9 cellular contexts compared by ENCODE assay signal in genomic region chr9:89999176-89999533, GRCh38.
DNase-seq lines count a peak whose midpoint lies in the region; ATAC-seq and TF ChIP-seq lines count a peak whose summit lies in the region.
"Had no signal": no experiment of that assay in that cellular context is flagged by ENCODE, and none has a peak within 500 bp of the region (broad histone marks: within the 10 kb centered on the region; RNA-seq: fewer than 3 reads in every experiment).

No MANE protein-coding gene starts in this region.

- CTCF ChIA-PET in activated CD4-positive, alpha-beta T cell treated with anti-CD3 and anti-CD28 coated beads, Interleukin-2, amount 10 ng/mL, durations not matched to agents 7 days and 5 days (lab: Charles Lee), result interaction anchor here (0.7 to 2.5 kb wide), 9 partner anchors 12 to 401 kb away, joined by 3 to 11 read pairs (median 3); no protein-coding TSS in a partner anchor

- ATAC-seq in activated naive CD8-positive, alpha-beta T cell treated with anti-CD3 and anti-CD28 coated beads, Interleukin-2, amount 50 U/mL, for 24 hours, result no peak
- ATAC-seq in lower lobe of right lung, result peak; percentile 83 to 88

- no peak for TF ChIP-seq POLR2A in tibial nerve (IDR thresholded peaks at IDR 0.05)

- H3K36me3 ChIP-seq in lower lobe of right lung (no peaks in the 10 kb centered on the region), tibial nerve (no peaks in the 10 kb centered on the region)

- H3K27ac Mint-ChIP-seq in activated CD4-positive, alpha-beta T cell treated with anti-CD3 and anti-CD28 coated beads, Interleukin-2, amount 10 ng/mL, durations not matched to agents 7 days and 5 days, result peak overlapping the region; percentile 94
- peak overlapping the region; percentile 54 for H3K27ac Mint-ChIP-seq in activated naive CD8-positive, alpha-beta T cell treated with anti-CD3 and anti-CD28 coated beads, Interleukin-2, amount 50 U/mL, for 24 hours

- H3K27ac ChIP-seq in lower lobe of right lung, result peak overlapping the region; percentile 82
- peak overlapping the region; percentile 33 to 75 (median 68) for H3K27ac ChIP-seq in tibial nerve

- H3K4me1 Mint-ChIP-seq in activated CD4-positive, alpha-beta T cell treated with anti-CD3 and anti-CD28 coated beads, Interleukin-2, amount 10 ng/mL, durations not matched to agents 7 days and 5 days, result peaks cover 44% of the 10 kb centered on the region
- peaks cover 38% of the 10 kb centered on the region for H3K4me1 Mint-ChIP-seq in activated naive CD8-positive, alpha-beta T cell treated with anti-CD3 and anti-CD28 coated beads, Interleukin-2, amount 50 U/mL, for 24 hours

- no peaks in the 10 kb centered on the region for H3K9me3 ChIP-seq in lower lobe of right lung
- peaks cover 0 to 6% (median 0%) of the 10 kb centered on the region in 4 donors for H3K9me3 ChIP-seq in tibial nerve

- TF ChIP-seq EP300 in tibial nerve (IDR thresholded peaks at IDR 0.05), result no peak

- H3K27me3 ChIP-seq in lower lobe of right lung (ENCODE audit: low read depth), result no peaks in the 10 kb centered on the region
- no peaks in the 10 kb centered on the region for H3K27me3 ChIP-seq in tibial nerve

- no peaks in the 10 kb centered on the region for H3K27me3 Mint-ChIP-seq in activated CD4-positive, alpha-beta T cell treated with anti-CD3 and anti-CD28 coated beads, Interleukin-2, amount 10 ng/mL, durations not matched to agents 7 days and 5 days
- peaks cover 4% of the 10 kb centered on the region for H3K27me3 Mint-ChIP-seq in activated naive CD8-positive, alpha-beta T cell treated with anti-CD3 and anti-CD28 coated beads, Interleukin-2, amount 50 U/mL, for 24 hours

- peak overlapping the region; percentile 70 for H3K4me3 Mint-ChIP-seq in activated CD4-positive, alpha-beta T cell treated with anti-CD3 and anti-CD28 coated beads, Interleukin-2, amount 10 ng/mL, durations not matched to agents 7 days and 5 days
- H3K4me3 Mint-ChIP-seq in activated naive CD8-positive, alpha-beta T cell treated with anti-CD3 and anti-CD28 coated beads, Interleukin-2, amount 50 U/mL, for 24 hours, result peak overlapping the region; percentile 63

- no peak for DNase-seq in activated CD4-positive, alpha-beta T cell treated with anti-CD3 and anti-CD28 coated beads, Interleukin-2, amount 10 ng/mL, durations not matched to agents 7 days and 5 days
- no peak for DNase-seq in activated CD4-positive, alpha-beta T cell treated with anti-CD3 and anti-CD28 coated beads, Interleukin-2, amount 50 U/mL, for 4 hours
- DNase-seq in activated naive CD8-positive, alpha-beta T cell treated with anti-CD3 and anti-CD28 coated beads, Interleukin-2, amount 50 U/mL, for 24 hours, result no peak
- peak; percentile 83 for DNase-seq in lower lobe of right lung
- DNase-seq in tibial nerve (ENCODE audit: low spot score in 2 of 2), result no peak
- DNase-seq in NCI-H128 (lab: John Stamatoyannopoulos, UW; ENCODE audit: unreplicated experiment), result no peak
- no peak for DNase-seq in NCI-H146 (lab: John Stamatoyannopoulos, UW)
- no peak for DNase-seq in UCSD-AML1 (lab: John Stamatoyannopoulos, UW; ENCODE audit: unreplicated experiment)
- DNase-seq: GOT3 had no signal

- intact Hi-C loops in lower lobe of right lung (cut with DNase I), result no loop called here

- H3K4me3 ChIP-seq in lower lobe of right lung, result no peak overlapping the region
- H3K4me3 ChIP-seq in tibial nerve, result no peak overlapping the region

- 84 to 95% methylated on average over 3 of the region's 3 CpGs for WGBS in tibial nerve, 2 donors

- no peaks in the 10 kb centered on the region for H3K36me3 Mint-ChIP-seq in activated CD4-positive, alpha-beta T cell treated with anti-CD3 and anti-CD28 coated beads, Interleukin-2, amount 10 ng/mL, durations not matched to agents 7 days and 5 days (ENCODE audit: low read depth)
- no peaks in the 10 kb centered on the region for H3K36me3 Mint-ChIP-seq in activated naive CD8-positive, alpha-beta T cell treated with anti-CD3 and anti-CD28 coated beads, Interleukin-2, amount 50 U/mL, for 24 hours (ENCODE audit: low read depth)

- no peaks in the 10 kb centered on the region for H3K9me3 Mint-ChIP-seq in activated CD4-positive, alpha-beta T cell treated with anti-CD3 and anti-CD28 coated beads, Interleukin-2, amount 10 ng/mL, durations not matched to agents 7 days and 5 days
- no peaks in the 10 kb centered on the region for H3K9me3 Mint-ChIP-seq in activated naive CD8-positive, alpha-beta T cell treated with anti-CD3 and anti-CD28 coated beads, Interleukin-2, amount 50 U/mL, for 24 hours

- TF ChIP-seq CTCF in lower lobe of right lung (IDR thresholded peaks at IDR 0.05) (no peak), tibial nerve (IDR thresholded peaks at IDR 0.05) (no peak)

- POLR2A ChIA-PET in activated CD4-positive, alpha-beta T cell treated with anti-CD3 and anti-CD28 coated beads, Interleukin-2, amount 10 ng/mL, durations not matched to agents 7 days and 5 days (lab: Charles Lee), result no interaction called here

- H3K4me1 ChIP-seq in lower lobe of right lung (peaks cover 57% of the 10 kb centered on the region), tibial nerve (peaks cover 0 to 58% (median 34%) of the 10 kb centered on the region in 4 donors)
